1 cellular context compared by ENCODE assay signal in genomic region chr16:29699324-29700219, GRCh38.
A peak's percentile ranks its signal among the peaks of the same experiment; 100 is the strongest.
TF ChIP-seq lines count a peak whose summit lies in the region.

No MANE protein-coding gene starts in this region.

TF ChIP-seq in K562, 482 proteins besides CTCF, POLR2A, EP300 and RAD21 (continues in another document):
- TF ChIP-seq JUND (IDR thresholded peaks at IDR 0.05; ENCODE audit: borderline replicate concordance, low read depth, low read length) (no peak), JUND (tag; IDR thresholded peaks at IDR 0.05; ENCODE audit: borderline replicate concordance, low read depth, low read length) (no peak; the same call in 2 of the 3 replicates), MAX (CRISPR knock-in tag; IDR thresholded peaks at IDR 0.05) (0 out of 2 replicates have a peak, but pooled peaks have one; percentile 29), TCF15 (CRISPR knock-in tag; IDR thresholded peaks at IDR 0.05) (no peak), PHTF2 (CRISPR knock-in tag; IDR thresholded peaks at IDR 0.05) (no peak), PRDM10 (IDR thresholded peaks at IDR 0.05; ENCODE audit: partially characterized antibody) (peak; percentile 3), KAT2B (IDR thresholded peaks at IDR 0.05; ENCODE audit: low read depth, low read length) (no peak), NCOA1 (IDR thresholded peaks at IDR 0.05; ENCODE audit: low read depth) (no peak), HINFP (tag; conservative IDR thresholded peaks at IDR 0.05; ENCODE audit: low read depth) (no peak), ZBTB49 (CRISPR knock-in tag; IDR thresholded peaks at IDR 0.05; ENCODE audit: borderline replicate concordance) (no peak), TFAP4 (CRISPR knock-in tag; IDR thresholded peaks at IDR 0.05; ENCODE audit: borderline replicate concordance) (0 out of 2 replicates have a peak, but pooled peaks have one; percentile 11), SRF (CRISPR knock-in tag; IDR thresholded peaks at IDR 0.05) (no peak), CBX1 (IDR thresholded peaks at IDR 0.05; ENCODE audit: low read depth) (no peak), YY1 (IDR thresholded peaks at IDR 0.05; ENCODE audit: borderline replicate concordance in 1 of 3, control insufficient read depth in 1 of 3, extremely low read depth in 1 of 3, insufficient read depth in 3 of 3, insufficient read length in 1 of 3, insufficient replicate concordance in 2 of 3, low read depth in 1 of 3, low read length in 2 of 3) (peak in 1 of 3 experiments; percentile 54), MCM3 (IDR thresholded peaks at IDR 0.05) (no peak), CREB5 (CRISPR knock-in tag; IDR thresholded peaks at IDR 0.05) (no peak), FOXJ3 (CRISPR knock-in tag; IDR thresholded peaks at IDR 0.05) (no peak), CBX3 (IDR thresholded peaks at IDR 0.05; ENCODE audit: borderline replicate concordance in 1 of 2, low read length in 2 of 2) (no peak), ZNF561 (CRISPR knock-in tag; conservative IDR thresholded peaks at IDR 0.05) (no peak), ZNF3 (CRISPR knock-in tag; IDR thresholded peaks at IDR 0.05) (peak; percentile 6; the same call in 1 of the 2 replicates), CREM (IDR thresholded peaks at IDR 0.05; ENCODE audit: low read depth) (no peak), THAP12 (CRISPR knock-in tag; IDR thresholded peaks at IDR 0.05) (no peak), RBM22 (IDR thresholded peaks at IDR 0.05; ENCODE audit: low read depth, low read length, poor library complexity, severe bottlenecking) (no peak), MGA (IDR thresholded peaks at IDR 0.05) (no peak), BRD9 (IDR thresholded peaks at IDR 0.05; ENCODE audit: low read depth, partially characterized antibody) (no peak), U2AF2 (optimal IDR thresholded peaks at IDR 0.05; ENCODE audit: low read depth, low read length) (no peak)
